Comparison of ENCODE assay signal across 32 cellular contexts in genomic region chr10:24184455-24184854, GRCh38.
"Had no signal": no experiment of that assay in that cellular context is flagged by ENCODE, and none has a peak within 500 bp of the region (broad histone marks: within the 10 kb centered on the region; RNA-seq: fewer than 3 reads in every experiment).

No MANE protein-coding gene starts in this region.

- H3K9me3 ChIP-seq: ascending aorta, MG63, SJSA1 had no signal

- H3K27me3 Mint-ChIP-seq: activated CD4-positive, alpha-beta memory T cell treated with anti-CD3 and anti-CD28 coated beads, Interleukin-2, amount 10 ng/mL, durations not matched to agents 7 days and 5 days; activated CD8-positive, alpha-beta memory T cell treated with anti-CD3 and anti-CD28 coated beads, Interleukin-2, amount 10 ng/mL, durations not matched to agents 7 days and 5 days; central memory CD8-positive, alpha-beta T cell had no signal

- DNase-seq: activated CD4-positive, alpha-beta memory T cell treated with anti-CD3 and anti-CD28 coated beads, Interleukin-2, amount 10 ng/mL, durations not matched to agents 7 days and 5 days; activated CD4-positive, alpha-beta T cell treated with anti-CD3 and anti-CD28 coated beads for 1 hour; activated CD4-positive, alpha-beta T cell treated with anti-CD3 and anti-CD28 coated beads for 48 hours; activated CD4-positive, CD25-positive, alpha-beta regulatory T cell; activated CD8-positive, alpha-beta memory T cell treated with anti-CD3 and anti-CD28 coated beads for 24 hours; activated CD8-positive, alpha-beta memory T cell treated with anti-CD3 and anti-CD28 coated beads, Interleukin-2, amount 10 ng/mL, durations not matched to agents 7 days and 5 days; activated CD8-positive, alpha-beta memory T cell treated with anti-CD3 and anti-CD28 coated beads, Interleukin-2, amount 50 U/mL, for 48 hours; activated effector memory CD4-positive, alpha-beta T cell treated with anti-CD3 and anti-CD28 coated beads, Interleukin-2, amount 50 U/mL, for 16 hours; activated naive CD4-positive, alpha-beta T cell; activated naive CD4-positive, alpha-beta T cell treated with anti-CD3 and anti-CD28 coated beads, Interleukin-2, amount 50 U/mL, for 16 hours; activated naive CD8-positive, alpha-beta T cell treated with anti-CD3 and anti-CD28 coated beads for 36 hours; activated T-cell treated with anti-CD3 and anti-CD28 coated beads, Interleukin-2, amount 50 U/mL, for 48 hours; amygdala; Kasumi-1; MG63; NCI-H1048; NCI-H1105 treated with DMSO at 0.1 percent for 48 hours; NCI-H1436; NCI-H1694 treated with DMSO at 0.1 percent for 48 hours; NCI-H2029; NCI-H345; SHP77; SW 1271; T-helper 1 cell; T-helper 2 cell; T-helper 9 cell had no signal

- H3K36me3 ChIP-seq: ascending aorta, cardiac muscle cell, MG63, SJSA1 had no signal

- H3K4me1 Mint-ChIP-seq: activated CD4-positive, alpha-beta memory T cell treated with anti-CD3 and anti-CD28 coated beads, Interleukin-2, amount 10 ng/mL, durations not matched to agents 7 days and 5 days; activated CD8-positive, alpha-beta memory T cell treated with anti-CD3 and anti-CD28 coated beads, Interleukin-2, amount 10 ng/mL, durations not matched to agents 7 days and 5 days; activated naive CD8-positive, alpha-beta T cell treated with anti-CD3 and anti-CD28 coated beads for 36 hours; central memory CD8-positive, alpha-beta T cell had no signal

- H3K27ac Mint-ChIP-seq: activated CD4-positive, alpha-beta memory T cell treated with anti-CD3 and anti-CD28 coated beads, Interleukin-2, amount 10 ng/mL, durations not matched to agents 7 days and 5 days; activated CD8-positive, alpha-beta memory T cell treated with anti-CD3 and anti-CD28 coated beads, Interleukin-2, amount 10 ng/mL, durations not matched to agents 7 days and 5 days; activated naive CD8-positive, alpha-beta T cell treated with anti-CD3 and anti-CD28 coated beads for 36 hours had no signal

- H3K4me3 Mint-ChIP-seq: activated CD4-positive, alpha-beta memory T cell treated with anti-CD3 and anti-CD28 coated beads, Interleukin-2, amount 10 ng/mL, durations not matched to agents 7 days and 5 days; activated CD8-positive, alpha-beta memory T cell treated with anti-CD3 and anti-CD28 coated beads, Interleukin-2, amount 10 ng/mL, durations not matched to agents 7 days and 5 days; activated naive CD8-positive, alpha-beta T cell treated with anti-CD3 and anti-CD28 coated beads for 36 hours; central memory CD8-positive, alpha-beta T cell had no signal

- H3K27me3 ChIP-seq: ascending aorta, cardiac muscle cell, MG63, SJSA1 had no signal

- H3K4me3 ChIP-seq: ascending aorta, cardiac muscle cell, MG63, SJSA1 had no signal

- H3K4me1 ChIP-seq: SJSA1 had no signal

- H3K27ac ChIP-seq: ascending aorta, cardiac muscle cell, SJSA1, VCaP had no signal

- H3K36me3 Mint-ChIP-seq: activated CD8-positive, alpha-beta memory T cell treated with anti-CD3 and anti-CD28 coated beads, Interleukin-2, amount 10 ng/mL, durations not matched to agents 7 days and 5 days; activated naive CD8-positive, alpha-beta T cell treated with anti-CD3 and anti-CD28 coated beads for 36 hours had no signal

- ATAC-seq: activated CD8-positive, alpha-beta memory T cell treated with anti-CD3 and anti-CD28 coated beads, Interleukin-2, amount 10 ng/mL, durations not matched to agents 7 days and 5 days; Panc1 had no signal
